Comparison of ENCODE assay signal across 1 cellular context in genomic region chr1:218476385-218476784, GRCh38.
TF ChIP-seq lines count a peak whose summit lies in the region.

No MANE protein-coding gene starts in this region.

TF ChIP-seq in SK-N-SH, 30 proteins besides CTCF, POLR2A, EP300 and RAD21 (continued from another document):
- TF ChIP-seq REST (IDR thresholded peaks at IDR 0.05; ENCODE audit: low read depth, low read length) (no peak), USF2 (IDR thresholded peaks at IDR 0.05; ENCODE audit: borderline replicate concordance, low read depth, low read length) (no peak), GABPA (IDR thresholded peaks at IDR 0.05; ENCODE audit: low read depth) (no peak), TEAD4 (IDR thresholded peaks at IDR 0.05; ENCODE audit: borderline replicate concordance, insufficient read depth) (peak; percentile 75; the same call in 1 of the 2 replicates), POLR2AphosphoS5 (IDR thresholded peaks at IDR 0.05; ENCODE audit: low read depth, low read length) (peak; percentile 61; the same call in 1 of the 2 replicates), ELF1 (IDR thresholded peaks at IDR 0.05) (no peak), GATA2 (CRISPR knock-in tag; IDR thresholded peaks at IDR 0.05) (no peak), JUND (IDR thresholded peaks at IDR 0.05) (peak; percentile 92), YY1 (IDR thresholded peaks at IDR 0.05; ENCODE audit: low read depth) (no peak), MXI1 (IDR thresholded peaks at IDR 0.05; ENCODE audit: low read depth, low read length) (no peak), MEF2A (IDR thresholded peaks at IDR 0.05; ENCODE audit: borderline replicate concordance, low read depth) (peak; percentile 41; the same call in 1 of the 2 replicates), NFIC (IDR thresholded peaks at IDR 0.05; ENCODE audit: borderline replicate concordance) (peak; percentile 8; the same call in 1 of the 2 replicates), TAF1 (IDR thresholded peaks at IDR 0.05; ENCODE audit: borderline replicate concordance, low read depth, low read length) (no peak), MAX (IDR thresholded peaks at IDR 0.05; ENCODE audit: low read depth) (0 out of 2 replicates have a peak, but pooled peaks have one; percentile 22), SIN3A (IDR thresholded peaks at IDR 0.05; ENCODE audit: borderline replicate concordance, low read depth, low read length) (no peak), FOSL2 (IDR thresholded peaks at IDR 0.05; ENCODE audit: borderline replicate concordance, low read depth) (peak; percentile 86), RXRA (IDR thresholded peaks at IDR 0.05; ENCODE audit: borderline replicate concordance, low read depth) (peak; percentile 44; the same call in 1 of the 2 replicates), FOXJ3 (CRISPR knock-in tag; IDR thresholded peaks at IDR 0.05) (no peak), RFX5 (IDR thresholded peaks at IDR 0.05; ENCODE audit: low read length) (no peak), TCF12 (IDR thresholded peaks at IDR 0.05) (peak; percentile 79), USF1 (IDR thresholded peaks at IDR 0.05; ENCODE audit: borderline replicate concordance, low read depth) (no peak), SMC3 (IDR thresholded peaks at IDR 0.05; ENCODE audit: low read depth, low read length) (no peak)
- TF ChIP-seq, protein P1, sequence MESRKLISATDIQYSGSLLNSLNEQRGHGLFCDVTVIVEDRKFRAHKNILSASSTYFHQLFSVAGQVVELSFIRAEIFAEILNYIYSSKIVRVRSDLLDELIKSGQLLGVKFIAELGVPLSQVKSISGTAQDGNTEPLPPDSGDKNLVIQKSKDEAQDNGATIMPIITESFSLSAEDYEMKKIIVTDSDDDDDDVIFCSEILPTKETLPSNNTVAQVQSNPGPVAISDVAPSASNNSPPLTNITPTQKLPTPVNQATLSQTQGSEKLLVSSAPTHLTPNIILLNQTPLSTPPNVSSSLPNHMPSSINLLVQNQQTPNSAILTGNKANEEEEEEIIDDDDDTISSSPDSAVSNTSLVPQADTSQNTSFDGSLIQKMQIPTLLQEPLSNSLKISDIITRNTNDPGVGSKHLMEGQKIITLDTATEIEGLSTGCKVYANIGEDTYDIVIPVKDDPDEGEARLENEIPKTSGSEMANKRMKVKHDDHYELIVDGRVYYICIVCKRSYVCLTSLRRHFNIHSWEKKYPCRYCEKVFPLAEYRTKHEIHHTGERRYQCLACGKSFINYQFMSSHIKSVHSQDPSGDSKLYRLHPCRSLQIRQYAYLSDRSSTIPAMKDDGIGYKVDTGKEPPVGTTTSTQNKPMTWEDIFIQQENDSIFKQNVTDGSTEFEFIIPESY (IDR thresholded peaks at IDR 0.05; ENCODE audit: borderline replicate concordance, low read depth) = no peak
- TF ChIP-seq, protein P2, sequence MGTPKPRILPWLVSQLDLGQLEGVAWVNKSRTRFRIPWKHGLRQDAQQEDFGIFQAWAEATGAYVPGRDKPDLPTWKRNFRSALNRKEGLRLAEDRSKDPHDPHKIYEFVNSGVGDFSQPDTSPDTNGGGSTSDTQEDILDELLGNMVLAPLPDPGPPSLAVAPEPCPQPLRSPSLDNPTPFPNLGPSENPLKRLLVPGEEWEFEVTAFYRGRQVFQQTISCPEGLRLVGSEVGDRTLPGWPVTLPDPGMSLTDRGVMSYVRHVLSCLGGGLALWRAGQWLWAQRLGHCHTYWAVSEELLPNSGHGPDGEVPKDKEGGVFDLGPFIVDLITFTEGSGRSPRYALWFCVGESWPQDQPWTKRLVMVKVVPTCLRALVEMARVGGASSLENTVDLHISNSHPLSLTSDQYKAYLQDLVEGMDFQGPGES (IDR thresholded peaks at IDR 0.05; ENCODE audit: low read depth, low read length) = no peak
